Comparison of ENCODE assay signal across 1 cellular context in genomic region chr4:22672944-22673343, GRCh38.
TF ChIP-seq lines count a peak whose summit lies in the region.

No MANE protein-coding gene starts in this region.

TF ChIP-seq in GM12878, 131 proteins besides CTCF, POLR2A, EP300 and RAD21:
- no peak for TF ChIP-seq PML (IDR thresholded peaks at IDR 0.05; ENCODE audit: low read length)
- no peak for TF ChIP-seq ZNF217 (IDR thresholded peaks at IDR 0.05)
- TF ChIP-seq CBX3 (IDR thresholded peaks at IDR 0.05; ENCODE audit: borderline replicate concordance, low read depth), result no peak
- no peak for TF ChIP-seq ZBTB33 (IDR thresholded peaks at IDR 0.05)
- no peak for TF ChIP-seq RELA (IDR thresholded peaks at IDR 0.05; ENCODE audit: borderline replicate concordance, partially characterized antibody)
- no peak for TF ChIP-seq SIN3A (IDR thresholded peaks at IDR 0.05; ENCODE audit: low read depth, low read length)
- TF ChIP-seq TARDBP (IDR thresholded peaks at IDR 0.05; ENCODE audit: borderline replicate concordance), result no peak
- TF ChIP-seq MTA2 (IDR thresholded peaks at IDR 0.05; ENCODE audit: low read depth), result no peak
- no peak for TF ChIP-seq PAX8 (IDR thresholded peaks at IDR 0.05)
- no peak for TF ChIP-seq ZZZ3 (IDR thresholded peaks at IDR 0.05; ENCODE audit: control insufficient read depth, insufficient read length, low read depth)
- TF ChIP-seq CEBPZ (IDR thresholded peaks at IDR 0.05; ENCODE audit: low read depth, low read length), result no peak
- TF ChIP-seq SMAD5 (IDR thresholded peaks at IDR 0.05; ENCODE audit: low read depth), result no peak
- no peak for TF ChIP-seq RUNX3 (IDR thresholded peaks at IDR 0.05; ENCODE audit: low read length)
TF ChIP-seq in GM12878: peak in this region for 0.
